In genomic region chr5:146173049-146173448, GRCh38 we compare ENCODE assay signal across 7 cellular contexts.
ATAC-seq lines count a peak whose summit lies in the region.

No MANE protein-coding gene starts in this region.

- ATAC-seq in GM18502 (IDR thresholded peaks at IDR 0.05; ENCODE audit: poor library complexity, unreplicated experiment), result peak; percentile 80
- peak; percentile 71 for ATAC-seq in GM19023 (IDR thresholded peaks at IDR 0.05; ENCODE audit: unreplicated experiment)
- peak; percentile 82 for ATAC-seq in GM21360 (IDR thresholded peaks at IDR 0.05; ENCODE audit: unreplicated experiment)
- ATAC-seq in GM21825 (IDR thresholded peaks at IDR 0.05; ENCODE audit: unreplicated experiment), result peak; percentile 72
- peak; percentile 74 for ATAC-seq in HG02973 (IDR thresholded peaks at IDR 0.05; ENCODE audit: unreplicated experiment)
- peak; percentile 66 for ATAC-seq in HG03280 (IDR thresholded peaks at IDR 0.05; ENCODE audit: unreplicated experiment)
- peak; percentile 26 for ATAC-seq in HG03575 (IDR thresholded peaks at IDR 0.05; ENCODE audit: extremely low read depth, insufficient number of reproducible peaks, low FRiP score, unreplicated experiment)

Comparison
In these comparisons a context has a peak if more than half of its experiments do, and no peak if none do; other contexts are left out.
1. Peak in every context shown above with its lines: ATAC-seq.
2. ATAC-seq: peak in every context shown above with its lines; median percentile 82 in GM21360; 80 in GM18502; 74 in HG02973; 72 in GM21825; 71 in GM19023; 66 in HG03280; 26 in HG03575.